In genomic region chr19:44517146-44517545, GRCh38 we compare ENCODE assay signal across 25 cellular contexts. TPM values are rescaled to one million over a fixed set of nuclear protein-coding genes. Genes with fewer than 3 reads are reported as not detected.
"Had no signal": no experiment of that assay in that cellular context is flagged by ENCODE, and none has a peak within 500 bp of the region (broad histone marks: within the 10 kb centered on the region; RNA-seq: fewer than 3 reads in every experiment).

No MANE protein-coding gene starts in this region.

- H3K4me3 ChIP-seq: K562 had no signal

- FAIRE-seq: HepG2, K562, RCC 7860 had no signal

- H3K27ac ChIP-seq: KMS-11 had no signal

- DNase-seq: Kasumi-1, NCI-H1092, NCI-H1436, NCI-H1694, NCI-H187 treated with DMSO at 0.1 percent for 48 hours, NCI-H2029 treated with DMSO at 0.1 percent for 48 hours, NCI-H2171 treated with DMSO at 0.1 percent for 48 hours, NCI-H446, NCI-H510A, NCI-H524 treated with DMSO at 0.1 percent for 48 hours, NCI-H69, NCI-H774, Right ventricle myocardium superior, RPMI8226, SIG-M5, T-helper 1 cell, T-helper 17 cell had no signal

RNA-seq across cellular contexts. Expression of gene CEACAM20, which starts 12.3 kb away (rescaled TPM):
- total RNA-seq: HepG2, HT1080, K562, MCF 10A, Right ventricle myocardium superior, SK-MEL-5, T-helper 17 cell had no signal
- polyA plus RNA-seq: IgD-negative memory B cell, K562 had no signal
